Comparison of ENCODE assay signal across 31 cellular contexts in the genomic region with DNA sequence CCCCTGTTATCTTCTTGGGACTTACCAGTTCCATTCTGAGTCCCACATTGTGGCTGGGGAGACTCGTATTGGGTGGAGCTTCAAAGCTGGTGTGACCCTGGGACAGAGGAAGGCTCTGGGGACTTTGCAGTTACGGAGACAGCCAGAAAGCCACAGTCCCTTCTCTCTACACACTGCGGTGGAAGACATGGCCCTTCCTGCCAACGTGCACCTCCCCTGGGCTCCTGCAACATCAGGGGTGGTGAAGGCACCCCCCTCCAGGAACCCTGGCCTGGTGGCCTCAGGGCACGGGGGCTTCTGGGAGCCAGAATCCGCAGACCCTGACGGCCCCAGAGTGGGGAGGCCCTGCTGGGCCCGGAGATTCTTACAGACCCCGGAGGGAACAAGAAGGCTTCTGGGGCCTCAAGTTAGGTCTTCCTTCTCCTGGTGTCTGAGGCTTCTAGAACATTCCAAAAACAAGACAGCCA.
DNase-seq lines count a peak whose midpoint lies in the region; ATAC-seq and TF ChIP-seq lines count a peak whose summit lies in the region.
"Had no signal": no experiment of that assay in that cellular context is flagged by ENCODE, and none has a peak within 500 bp of the region (broad histone marks: within the 10 kb centered on the region; RNA-seq: fewer than 3 reads in every experiment).

No MANE protein-coding gene starts in this region.

- WGBS in right cardiac atrium, result 89% methylated on average over 9 of the region's 9 CpGs

- H3K9me3 ChIP-seq in right cardiac atrium (ENCODE audit: control insufficient read depth, low read length) (no peaks in the 10 kb centered on the region), right atrium auricular region (peaks cover 0 to 13% of the 10 kb centered on the region in 2 donors), Karpas-422 (ENCODE audit: low read length) (peaks cover 7% of the 10 kb centered on the region; the same call in 1 of the 2 replicates), gastrocnemius medialis (no peaks in the 10 kb centered on the region)
- H3K9me3 ChIP-seq: colonic mucosa, ovary, SK-N-SH, thyroid gland had no signal

- no peaks in the 10 kb centered on the region for H4K20me1 ChIP-seq in Karpas-422 (ENCODE audit: insufficient read depth, low read depth, low read length)

- H3K4me1 Mint-ChIP-seq in memory B cell (peaks cover 41% of the 10 kb centered on the region), chondrocyte (ENCODE audit: low read depth) (peaks cover 30% of the 10 kb centered on the region)
- H3K4me1 Mint-ChIP-seq: activated CD4-positive, alpha-beta memory T cell treated with anti-CD3 and anti-CD28 coated beads, Interleukin-2, amount 10 ng/mL, durations not matched to agents 7 days and 5 days; activated naive CD4-positive, alpha-beta T cell treated with anti-CD3 and anti-CD28 coated beads, Interleukin-2, amount 50 U/mL, for 24 hours had no signal

- no peaks in the 10 kb centered on the region for H3K27me3 ChIP-seq in right cardiac atrium (ENCODE audit: control insufficient read depth, insufficient read depth)
- no peaks in the 10 kb centered on the region for H3K27me3 ChIP-seq in right atrium auricular region
- H3K27me3 ChIP-seq in Karpas-422 (ENCODE audit: low read length), result no peaks in the 10 kb centered on the region
- H3K27me3 ChIP-seq in gastrocnemius medialis, result peaks cover 0 to 24% (median 20%) of the 10 kb centered on the region in 3 donors
- H3K27me3 ChIP-seq: colonic mucosa, hepatocyte, ovary, thyroid gland had no signal

- H3K4me2 ChIP-seq in Karpas-422 (ENCODE audit: low read depth, low read length, poor library complexity, severe bottlenecking), result peak overlapping the region; percentile 44
- H3K4me2 ChIP-seq: hepatocyte, SK-N-SH had no signal

- H3K36me3 ChIP-seq in right atrium auricular region (no peaks in the 10 kb centered on the region), Karpas-422 (ENCODE audit: insufficient read depth, low read length) (no peaks in the 10 kb centered on the region), gastrocnemius medialis (no peaks in the 10 kb centered on the region)
- H3K36me3 ChIP-seq: colonic mucosa, gastroesophageal sphincter, ovary, thyroid gland had no signal

- H3K4me3 ChIP-seq in right cardiac atrium (ENCODE audit: low read length) (no peak overlapping the region), right atrium auricular region (no peak overlapping the region), Karpas-422 (ENCODE audit: low read length) (no peak overlapping the region), gastrocnemius medialis (no peak overlapping the region)
- H3K4me3 ChIP-seq: colonic mucosa, gastroesophageal sphincter, GM23248, hepatocyte, ovary, thyroid gland had no signal

- no peak overlapping the region for H2AFZ ChIP-seq in Karpas-422 (ENCODE audit: low read length)
- H2AFZ ChIP-seq: GM23248, hepatocyte had no signal

- no peak for TF ChIP-seq POLR2A in gastrocnemius medialis (IDR thresholded peaks at IDR 0.05)

- intact Hi-C loops in right cardiac atrium (cut with DNase I) (loop anchor here in 1 of 4 donors (10.0 kb wide), 1 partner anchor 341 kb away; a partner anchor contains a TSS), gastrocnemius medialis (cut with DNase I; ENCODE audit: low total_unique reads) (no loop called here)

- DNase-seq in right cardiac atrium (peak in 2 of 3 donors; percentile 36 to 48), right atrium auricular region (ENCODE audit: low spot score) (no peak), Karpas-422 (no peak), memory B cell (ENCODE audit: low spot score in 2 of 2) (no peak), A172 (ENCODE audit: low spot score) (no peak), gastrocnemius medialis (no peak), chondrocyte (ENCODE audit: low spot score) (no peak)
- DNase-seq: activated CD4-positive, alpha-beta memory T cell treated with anti-CD3 and anti-CD28 coated beads, Interleukin-2, amount 10 ng/mL, durations not matched to agents 7 days and 5 days; activated T-cell treated with anti-CD3 and anti-CD28 coated beads for 4 hours; anterior cingulate cortex; Caco-2; colonic mucosa; DMS79; effector CD4-positive, alpha-beta T cell; GM23248; HFFc6; NCI-H1092 treated with DMSO at 0.1 percent for 48 hours; NCI-H1694 treated with DMSO at 0.1 percent for 48 hours; NCI-H510A; nephron progenitor cell; SK-N-SH; stimulated activated CD4-positive, alpha-beta T cell treated with anti-CD3 and anti-CD28 coated beads, Interleukin-1b, Interleukin-23, amount 100 ng/mL, for 48 hours; stimulated activated naive CD8-positive, alpha-beta T cell treated with anti-CD3 and anti-CD28 coated beads, Interleukin-15, amount 100 ng/mL, for 72 hours; T-helper 17 cell; thyroid gland had no signal

- no peaks in the 10 kb centered on the region for H3K4me1 ChIP-seq in right cardiac atrium (ENCODE audit: control insufficient read depth, insufficient read depth, low read length)
- H3K4me1 ChIP-seq in right atrium auricular region, result peaks cover 0 to 3% of the 10 kb centered on the region in 2 donors
- peaks cover 44% of the 10 kb centered on the region for H3K4me1 ChIP-seq in Karpas-422 (ENCODE audit: low read length)
- H3K4me1 ChIP-seq in gastrocnemius medialis, result no peaks in the 10 kb centered on the region
- H3K4me1 ChIP-seq: gastroesophageal sphincter, thyroid gland had no signal

- ATAC-seq in right cardiac atrium (no peak), memory B cell (ENCODE audit: low read depth) (peak; percentile 17), gastrocnemius medialis (no peak)
- ATAC-seq: gastroesophageal sphincter; stimulated activated naive CD8-positive, alpha-beta T cell treated with anti-CD3 and anti-CD28 coated beads, Interleukin-15, amount 100 ng/mL, for 72 hours; T-helper 17 cell had no signal

- no peak for TF ChIP-seq CTCF in right atrium auricular region (IDR thresholded peaks at IDR 0.05)
- no peak for TF ChIP-seq CTCF in gastrocnemius medialis (IDR thresholded peaks at IDR 0.05 in 4 of 5, conservative IDR thresholded peaks at IDR 0.05 in 1 of 5)
- TF ChIP-seq CTCF in chondrocyte (IDR thresholded peaks at IDR 0.05), result no peak

- H3K4me3 Mint-ChIP-seq in memory B cell, result peak overlapping the region; percentile 32
- H3K4me3 Mint-ChIP-seq in chondrocyte (ENCODE audit: unreplicated experiment), result no peak overlapping the region
- H3K4me3 Mint-ChIP-seq: activated CD4-positive, alpha-beta memory T cell treated with anti-CD3 and anti-CD28 coated beads, Interleukin-2, amount 10 ng/mL, durations not matched to agents 7 days and 5 days; activated naive CD4-positive, alpha-beta T cell treated with anti-CD3 and anti-CD28 coated beads, Interleukin-2, amount 50 U/mL, for 24 hours; HFFc6; nephron progenitor cell; stimulated activated naive CD8-positive, alpha-beta T cell treated with anti-CD3 and anti-CD28 coated beads, Interleukin-15, amount 100 ng/mL, for 72 hours had no signal

- in situ Hi-C loops in gastrocnemius medialis (cut with MboI; ENCODE audit: low sequenced_read_pairs in 4 of 4), result no loop called here

- H3K27ac Mint-ChIP-seq in memory B cell (no peak overlapping the region), chondrocyte (ENCODE audit: unreplicated experiment) (no peak overlapping the region)
- H3K27ac Mint-ChIP-seq: activated CD4-positive, alpha-beta memory T cell treated with anti-CD3 and anti-CD28 coated beads, Interleukin-2, amount 10 ng/mL, durations not matched to agents 7 days and 5 days; activated naive CD4-positive, alpha-beta T cell treated with anti-CD3 and anti-CD28 coated beads, Interleukin-2, amount 50 U/mL, for 24 hours; activated T-helper 2 cell treated with anti-CD3 and anti-CD28 coated beads, Interferon-gamma antibody, Interleukin-2, Interleukin-4, amounts not matched to agents 10 μg/mL and 5 μg/mL and 100 μg/mL, durations not matched to agents 14 hours and 24 hours and 36 hours; HFFc6; nephron progenitor cell; T-helper 17 cell had no signal

- H3K79me2 ChIP-seq in Karpas-422 (ENCODE audit: low read length), result no peaks in the 10 kb centered on the region
- H3K79me2 ChIP-seq: hepatocyte had no signal

- H3K36me3 Mint-ChIP-seq in memory B cell (no peaks in the 10 kb centered on the region), chondrocyte (ENCODE audit: low read depth) (peaks cover 2% of the 10 kb centered on the region)
- H3K36me3 Mint-ChIP-seq: activated naive CD4-positive, alpha-beta T cell treated with anti-CD3 and anti-CD28 coated beads, Interleukin-2, amount 50 U/mL, for 24 hours had no signal

- 0 out of 2 replicates have a peak overlapping the region, but pooled peaks have one; percentile 32 for H3K9ac ChIP-seq in Karpas-422 (ENCODE audit: low read length)
- H3K9ac ChIP-seq: GM23248, SK-N-SH had no signal

- H3K9me3 Mint-ChIP-seq in memory B cell (peaks cover 4% of the 10 kb centered on the region), chondrocyte (ENCODE audit: low read depth) (peaks cover 4% of the 10 kb centered on the region)
- H3K9me3 Mint-ChIP-seq: activated CD4-positive, alpha-beta memory T cell treated with anti-CD3 and anti-CD28 coated beads, Interleukin-2, amount 10 ng/mL, durations not matched to agents 7 days and 5 days; activated naive CD4-positive, alpha-beta T cell treated with anti-CD3 and anti-CD28 coated beads, Interleukin-2, amount 50 U/mL, for 24 hours; activated T-helper 2 cell treated with anti-CD3 and anti-CD28 coated beads, Interferon-gamma antibody, Interleukin-2, Interleukin-4, amounts not matched to agents 10 μg/mL and 5 μg/mL and 100 μg/mL, durations not matched to agents 14 hours and 24 hours and 36 hours; stimulated activated naive CD8-positive, alpha-beta T cell treated with anti-CD3 and anti-CD28 coated beads, Interleukin-15, amount 100 ng/mL, for 72 hours had no signal

- H3K9me2 ChIP-seq in Karpas-422 (replicated peaks; ENCODE audit: insufficient read depth, low read length), result no peaks in the 10 kb centered on the region
- H3K9me2 ChIP-seq: SK-N-SH had no signal

- H3K27ac ChIP-seq in right cardiac atrium (ENCODE audit: low read length), result no peak overlapping the region
- H3K27ac ChIP-seq in right atrium auricular region, result no peak overlapping the region
- H3K27ac ChIP-seq in Karpas-422 (ENCODE audit: low read length), result no peak overlapping the region
- H3K27ac ChIP-seq in gastrocnemius medialis, result no peak overlapping the region
- H3K27ac ChIP-seq: C4-2B, colonic mucosa, gastroesophageal sphincter, GM23248, hepatocyte, ovary, thyroid gland had no signal

- H3K27me3 Mint-ChIP-seq in memory B cell, result peaks cover 6% of the 10 kb centered on the region
- H3K27me3 Mint-ChIP-seq in chondrocyte (ENCODE audit: low read depth), result no peaks in the 10 kb centered on the region

Comparison
In these comparisons a context has a peak if more than half of its experiments do, and no peak if none do; other contexts are left out.
1. DNase-seq: peak in right cardiac atrium (2 of 3); none in right atrium auricular region (single experiment), Karpas-422 (single experiment), memory B cell (0 of 2), A172 (single experiment), gastrocnemius medialis (0 of 2) and chondrocyte (single experiment).